ENCODE assay signal across 8 cellular contexts in the genomic region with DNA sequence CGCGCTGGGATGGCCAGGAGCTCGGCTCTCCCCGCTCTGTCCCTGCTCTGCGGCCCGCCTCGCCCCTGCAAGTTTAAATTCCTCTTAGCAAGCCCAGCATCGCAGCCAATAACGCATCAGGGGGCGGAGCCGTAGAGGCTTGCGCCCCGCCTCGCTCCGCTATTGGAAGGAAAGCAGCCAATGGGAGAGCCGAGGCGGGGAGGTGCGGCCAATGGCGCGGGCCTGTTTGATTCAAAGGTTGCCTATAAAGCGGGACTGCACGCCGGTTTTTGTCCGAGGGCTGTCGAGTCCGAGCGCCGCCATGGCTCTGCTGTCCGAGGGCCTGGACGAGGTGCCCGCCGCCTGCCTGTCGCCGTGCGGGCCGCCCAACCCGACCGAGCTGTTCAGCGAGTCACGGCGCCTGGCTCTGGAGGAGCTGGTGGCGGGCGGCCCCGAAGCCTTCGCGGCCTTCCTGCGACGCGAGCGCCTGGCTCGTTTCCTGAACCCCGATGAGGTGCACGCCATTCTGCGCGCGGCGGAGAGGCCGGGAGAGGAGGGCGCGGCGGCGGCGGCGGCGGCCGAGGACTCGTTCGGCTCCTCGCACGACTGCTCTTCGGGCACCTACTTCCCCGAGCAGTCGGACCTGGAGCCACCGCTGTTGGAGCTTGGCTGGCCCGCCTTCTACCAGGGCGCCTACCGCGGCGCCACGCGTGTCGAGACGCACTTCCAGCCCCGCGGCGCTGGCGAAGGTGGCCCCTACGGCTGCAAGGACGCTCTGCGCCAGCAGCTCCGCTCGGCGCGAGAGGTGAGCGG. TPM values are rescaled to one million over a fixed set of nuclear protein-coding genes. Genes with fewer than 3 reads are reported as not detected.
A peak's percentile ranks its signal among the peaks of the same experiment; 100 is the strongest.
DNase-seq lines count a peak whose midpoint lies in the region; ATAC-seq, FAIRE-seq and TF ChIP-seq lines count a peak whose summit lies in the region.

A gene with protein sequence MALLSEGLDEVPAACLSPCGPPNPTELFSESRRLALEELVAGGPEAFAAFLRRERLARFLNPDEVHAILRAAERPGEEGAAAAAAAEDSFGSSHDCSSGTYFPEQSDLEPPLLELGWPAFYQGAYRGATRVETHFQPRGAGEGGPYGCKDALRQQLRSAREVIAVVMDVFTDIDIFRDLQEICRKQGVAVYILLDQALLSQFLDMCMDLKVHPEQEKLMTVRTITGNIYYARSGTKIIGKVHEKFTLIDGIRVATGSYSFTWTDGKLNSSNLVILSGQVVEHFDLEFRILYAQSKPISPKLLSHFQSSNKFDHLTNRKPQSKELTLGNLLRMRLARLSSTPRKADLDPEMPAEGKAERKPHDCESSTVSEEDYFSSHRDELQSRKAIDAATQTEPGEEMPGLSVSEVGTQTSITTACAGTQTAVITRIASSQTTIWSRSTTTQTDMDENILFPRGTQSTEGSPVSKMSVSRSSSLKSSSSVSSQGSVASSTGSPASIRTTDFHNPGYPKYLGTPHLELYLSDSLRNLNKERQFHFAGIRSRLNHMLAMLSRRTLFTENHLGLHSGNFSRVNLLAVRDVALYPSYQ (plus strand): TSS at position 276 of the 792 bp plus-strand sequence. CDS start 26 bp downstream, at position 302.

- TF ChIP-seq POLR2A in H54 (IDR thresholded peaks at IDR 0.05; ENCODE audit: low read depth, low read length), result peak; percentile 97

- FAIRE-seq in H54 (lab: Jason Lieb, UNC), result no peak

- peak within 1 kb of the TSS; percentile 73 for H3K4me3 Mint-ChIP-seq in natural killer cell treated with Interleukin-12 subunit alpha and Interleukin-12 subunit beta and Interleukin-15 and Interleukin-18, amount 100 ng/mL, for 72 hours

- H3K9me3 Mint-ChIP-seq in natural killer cell treated with Interleukin-12 subunit alpha and Interleukin-12 subunit beta and Interleukin-15 and Interleukin-18, amount 100 ng/mL, for 72 hours, result no peaks in the 10 kb centered on the region

- CTCF ChIA-PET in RWPE1 (lab: Yijun Ruan, JAX), result interaction anchor here (0.5 to 1.3 kb wide), 13 partner anchors 10 to 929 kb away, joined by 3 to 7 read pairs (median 4); a partner anchor contains a TSS

- TF ChIP-seq CTCF in RWPE1 (conservative IDR thresholded peaks at IDR 0.05; ENCODE audit: low read depth), result peak; percentile 80

- H3K4me1 Mint-ChIP-seq in natural killer cell treated with Interleukin-12 subunit alpha and Interleukin-12 subunit beta and Interleukin-15 and Interleukin-18, amount 100 ng/mL, for 72 hours (ENCODE audit: low read depth in 2 of 2), result peaks cover 16 to 27% of the 10 kb centered on the region in 2 donors

- peak; percentile 100 for DNase-seq in ELF-1 (ENCODE audit: low read depth, low spot score)
- DNase-seq in H54 (ENCODE audit: insufficient read length, low spot score), result peak; percentile 96
- peak; percentile 96 for DNase-seq in LoVo (ENCODE audit: low spot score)
- DNase-seq in RWPE1 (ENCODE audit: low spot score), result peak; percentile 100
- peak; percentile 75 to 89 for DNase-seq in activated T-helper 1 cell treated with anti-CD3 and anti-CD28 coated beads, Interleukin-2, amount 50 U/mL, for 16 hours (ENCODE audit: low read depth in 1 of 2, low spot score in 1 of 2)
- peak; percentile 98 for DNase-seq in fibroblast of peridontal ligament (ENCODE audit: extremely low read depth)
- peak; percentile 96 for DNase-seq in natural killer cell treated with Interleukin-12 subunit alpha and Interleukin-12 subunit beta and Interleukin-15 and Interleukin-18, amount 100 ng/mL, for 72 hours (ENCODE audit: low spot score)
- peak; percentile 92 for DNase-seq in stimulated activated naive CD4-positive, alpha-beta T cell treated with Interleukin-2 at 50 U/mL for 16 hours (lab: John Stamatoyannopoulos, UW)

- no peaks in the 10 kb centered on the region for H3K27me3 Mint-ChIP-seq in natural killer cell treated with Interleukin-12 subunit alpha and Interleukin-12 subunit beta and Interleukin-15 and Interleukin-18, amount 100 ng/mL, for 72 hours

- POLR2A ChIA-PET in RWPE1 (lab: Yijun Ruan, JAX; ENCODE audit: low non-redundant PET), result interaction anchor here (1.3 kb wide), 1 partner anchor 36 kb away, joined by 3 read pairs; a partner anchor contains a TSS

- H3K27ac ChIP-seq in RWPE1, result peak within 1 kb of the TSS; percentile 75

- H3K27ac Mint-ChIP-seq in natural killer cell treated with Interleukin-12 subunit alpha and Interleukin-12 subunit beta and Interleukin-15 and Interleukin-18, amount 100 ng/mL, for 72 hours, result peak within 1 kb of the TSS; percentile 38 to 73

- no peaks in the 10 kb centered on the region for H3K36me3 Mint-ChIP-seq in natural killer cell treated with Interleukin-12 subunit alpha and Interleukin-12 subunit beta and Interleukin-15 and Interleukin-18, amount 100 ng/mL, for 72 hours

- peak; percentile 96 to 98 for ATAC-seq in natural killer cell treated with Interleukin-12 subunit alpha and Interleukin-12 subunit beta and Interleukin-15 and Interleukin-18, amount 100 ng/mL, for 72 hours

RNA-seq across cellular contexts. Expression of the gene that starts here (rescaled TPM):
- 10 to 100 TPM in 1 of 2 donors, 1 to 10 TPM in 1; 8.1 to 25.0 TPM for total RNA-seq in natural killer cell treated with Interleukin-12 subunit alpha and Interleukin-12 subunit beta and Interleukin-15 and Interleukin-18, amount 100 ng/mL, for 72 hours

Comparison
In these comparisons a context has a peak if more than half of its experiments do, and no peak if none do; other contexts are left out.
1. Peak in every context shown above with its lines: DNase-seq, ATAC-seq and H3K27ac ChIP-seq.